8 cellular contexts compared by ENCODE assay signal in the genomic region with DNA sequence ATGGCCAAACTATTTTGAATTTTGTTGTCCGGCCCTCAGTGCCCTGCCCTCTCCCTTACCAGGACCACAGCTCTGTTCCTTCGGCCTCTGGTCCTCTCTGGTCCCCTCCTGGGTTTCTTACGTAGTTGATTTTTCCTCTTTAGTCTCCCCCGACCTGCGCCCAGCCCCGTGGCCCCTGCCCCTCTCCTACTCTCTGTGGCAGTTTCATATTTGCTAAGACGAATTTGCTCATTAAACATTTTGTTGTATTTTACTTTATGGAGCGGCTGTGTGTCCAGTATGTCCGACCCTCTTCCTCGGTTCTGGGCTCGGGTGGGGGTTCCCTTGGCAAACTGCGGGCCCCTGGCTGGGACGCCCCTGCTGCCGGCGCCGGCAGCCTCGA. TPM values are rescaled to one million over a fixed set of nuclear protein-coding genes. Genes with fewer than 3 reads are reported as not detected.
DNase-seq lines count a peak whose midpoint lies in the region; ATAC-seq, FAIRE-seq and TF ChIP-seq lines count a peak whose summit lies in the region.

No MANE protein-coding gene starts in this region.

- H3K27ac ChIP-seq in RWPE2 (ENCODE audit: poor library complexity, severe bottlenecking) (peak overlapping the region; percentile 59), epithelial cell of prostate (peak overlapping the region; percentile 94), pancreas (peak overlapping the region; percentile 67 to 88 (median 84))

- TF ChIP-seq CTCF in RWPE2 (IDR thresholded peaks at IDR 0.05; ENCODE audit: poor library complexity, severe bottlenecking) (no peak), pancreas (IDR thresholded peaks at IDR 0.05) (no peak)

- intact Hi-C loops in pancreas (cut with DNase I), result no loop called here

- TF ChIP-seq POLR2A in erythroblast (IDR thresholded peaks at IDR 0.05; ENCODE audit: low read length), result no peak

- peaks cover 14% of the 10 kb centered on the region for H3K4me1 ChIP-seq in RWPE2 (ENCODE audit: insufficient read depth, poor library complexity, severe bottlenecking)
- H3K4me1 ChIP-seq in pancreas, result peaks cover 24 to 40% (median 25%) of the 10 kb centered on the region in 3 donors

- WGBS in pancreas, 2 donors, result 21 to 25% methylated on average over 15 to 17 of the region's 17 CpGs

- H3K9me3 ChIP-seq in RWPE2 (ENCODE audit: severe bottlenecking) (no peaks in the 10 kb centered on the region), pancreas (no peaks in the 10 kb centered on the region)

- peaks cover 77% of the 10 kb centered on the region for H3K36me3 ChIP-seq in RWPE2 (ENCODE audit: low read depth)
- peaks cover 4 to 24% (median 17%) of the 10 kb centered on the region in 3 donors for H3K36me3 ChIP-seq in pancreas

- peak overlapping the region; percentile 90 for H3K4me3 ChIP-seq in RWPE2 (ENCODE audit: severe bottlenecking)
- peak overlapping the region; percentile 74 to 98 (median 84) for H3K4me3 ChIP-seq in pancreas

- no peak for FAIRE-seq in pancreas (lab: Jason Lieb, UNC)

- no peak for ATAC-seq in RWPE2 (ENCODE audit: low read depth)
- ATAC-seq in pancreas, result no peak
- ATAC-seq in GM19463 (IDR thresholded peaks at IDR 0.05; ENCODE audit: unreplicated experiment), result no peak

- DNase-seq in ELF-1 (ENCODE audit: low read depth, low spot score) (peak; percentile 25), RWPE2 (ENCODE audit: low spot score) (no peak), epithelial cell of prostate (ENCODE audit: low read depth, low spot score) (no peak), pancreas (no peak), erythroblast (lab: John Stamatoyannopoulos, UW) (no peak), KG1 (lab: John Stamatoyannopoulos, UW) (no peak), NCI-H524 (lab: John Stamatoyannopoulos, UW) (no peak)

- no peaks in the 10 kb centered on the region for H3K27me3 ChIP-seq in RWPE2 (ENCODE audit: insufficient read depth, poor library complexity, severe bottlenecking)
- no peaks in the 10 kb centered on the region for H3K27me3 ChIP-seq in pancreas

RNA-seq across cellular contexts. Expression of gene EPN1, which starts 0.6 kb away (rescaled TPM):
- total RNA-seq in pancreas, result 100 to 1,000 TPM in 1 of 6 donors, 10 to 100 TPM in 5; 64.9 to 102 (median 84.6) TPM
- polyA plus RNA-seq in pancreas, result 10 to 100 TPM; 38.4 to 76.8 TPM

RNA-seq across cellular contexts. Expression of gene U2AF2, which starts 19.6 kb away (rescaled TPM):
- 10 to 100 TPM; 38.4 to 97.0 (median 58.8) TPM for total RNA-seq in pancreas
- 100 to 1,000 TPM in 1 of 2 donors, 10 to 100 TPM in 1; 74.8 to 113 TPM for polyA plus RNA-seq in pancreas

RNA-seq across cellular contexts. Expression of gene CCDC106, which starts 26.4 kb away (rescaled TPM):
- 1 to 10 TPM; 3.2 to 6.2 (median 5.0) TPM for total RNA-seq in pancreas
- polyA plus RNA-seq in pancreas, result 10 to 100 TPM; 20.7 to 22.8 TPM

RNA-seq across cellular contexts. Expression of gene ZNF581, which starts 31.0 kb away (rescaled TPM):
- 10 to 100 TPM; 12.9 to 23.2 (median 16.9) TPM for total RNA-seq in pancreas
- 10 to 100 TPM; 13.8 to 16.6 TPM for polyA plus RNA-seq in pancreas

RNA-seq across cellular contexts. Expression of gene ZNF580, which starts 33.6 kb away (rescaled TPM):
- 10 to 100 TPM; 12.7 to 24.3 (median 17.6) TPM for total RNA-seq in pancreas
- polyA plus RNA-seq in pancreas, result 10 to 100 TPM; 35.0 to 40.5 TPM
